Comparison of ENCODE assay signal across 8 cellular contexts in the genomic region with DNA sequence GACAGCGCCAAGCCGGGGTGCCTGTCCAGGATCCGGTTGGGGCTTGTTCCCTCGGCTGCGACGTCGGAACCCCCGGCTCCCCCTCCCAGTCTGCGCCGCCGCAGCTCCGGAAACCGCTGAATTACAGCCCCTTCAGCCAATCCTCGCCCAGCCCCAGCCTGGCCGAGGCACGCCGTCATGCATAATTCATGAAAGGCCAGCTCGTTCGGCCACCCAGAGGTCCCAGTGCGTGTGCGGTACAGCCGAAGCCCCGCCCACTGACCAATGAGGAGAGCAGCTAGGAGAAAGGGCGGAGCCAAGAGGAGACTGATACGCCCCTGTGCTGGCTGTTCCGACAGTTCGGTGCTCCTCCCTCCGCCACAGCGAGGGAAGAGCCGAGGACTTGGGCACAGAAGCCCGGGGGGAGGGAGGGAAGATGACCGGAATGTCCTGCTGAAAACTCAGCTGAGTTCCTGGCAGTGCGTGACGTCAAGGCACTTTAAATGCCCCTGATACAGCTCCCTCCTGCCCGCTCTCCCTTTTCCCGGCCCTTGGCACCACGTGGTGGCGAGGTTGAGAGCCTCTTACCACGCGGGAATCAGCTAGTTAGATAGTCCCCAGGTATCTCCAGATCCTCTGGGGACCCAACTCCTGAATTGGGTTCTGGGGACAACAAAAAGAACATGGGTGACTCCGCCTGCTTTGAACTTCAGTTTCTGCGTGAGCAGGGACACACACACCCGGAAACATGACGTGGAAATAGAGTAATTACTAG. TPM values are rescaled to one million over a fixed set of nuclear protein-coding genes. Genes with fewer than 3 reads are reported as not detected.
DNase-seq lines count a peak whose midpoint lies in the region; ATAC-seq, FAIRE-seq and TF ChIP-seq lines count a peak whose summit lies in the region.

A gene (minus strand): TSS at position 62 of the 754 bp plus-strand sequence. CDS start 39,926 bp downstream, outside the sequence.

- FAIRE-seq in urothelium cell line (lab: Jason Lieb, UNC): peak; percentile 82

- peak; percentile 76 for ATAC-seq in GM18499 (IDR thresholded peaks at IDR 0.05; ENCODE audit: insufficient read depth, unreplicated experiment)
- ATAC-seq in HG02943 (IDR thresholded peaks at IDR 0.05; ENCODE audit: low read depth, unreplicated experiment): peak; percentile 88
- ATAC-seq in psoas muscle: peak; percentile 94 to 97 (median 95)

- TF ChIP-seq CTCF in ascending aorta (IDR thresholded peaks at IDR 0.05): peak in 1 of 3 experiments; percentile 14
- no peak for TF ChIP-seq CTCF in right atrium auricular region (IDR thresholded peaks at IDR 0.05)
- no peak for TF ChIP-seq CTCF in psoas muscle (IDR thresholded peaks at IDR 0.05)

- H3K36me3 Mint-ChIP-seq in T-helper 2 cell treated with Interferon-gamma antibody and Interleukin-4, amounts not matched to agents 5 μg/mL and 100 μg/mL, for 36 hours (ENCODE audit: low read depth): peaks cover 9% of the 10 kb centered on the region

- peaks cover 40% of the 10 kb centered on the region for H3K4me1 Mint-ChIP-seq in T-helper 2 cell treated with Interferon-gamma antibody and Interleukin-4, amounts not matched to agents 5 μg/mL and 100 μg/mL, for 36 hours (ENCODE audit: low read depth)

- no peaks in the 10 kb centered on the region for H3K9me3 Mint-ChIP-seq in T-helper 2 cell treated with Interferon-gamma antibody and Interleukin-4, amounts not matched to agents 5 μg/mL and 100 μg/mL, for 36 hours

- H3K4me3 ChIP-seq in ascending aorta (peak within 1 kb of the TSS; percentile 92 to 98), right atrium auricular region (peak within 1 kb of the TSS; percentile 92 to 97), psoas muscle (peak within 1 kb of the TSS; percentile 92)

- H3K9me3 ChIP-seq in ascending aorta (no peaks in the 10 kb centered on the region), right atrium auricular region (no peaks in the 10 kb centered on the region), psoas muscle (no peaks in the 10 kb centered on the region)

- peaks cover 0 to 21% of the 10 kb centered on the region in 2 donors for H3K4me1 ChIP-seq in ascending aorta
- H3K4me1 ChIP-seq in right atrium auricular region: peaks cover 0 to 44% of the 10 kb centered on the region in 2 donors
- H3K4me1 ChIP-seq in psoas muscle: peaks cover 28% of the 10 kb centered on the region

- H3K27ac ChIP-seq in ascending aorta (peak within 1 kb of the TSS; percentile 100), right atrium auricular region (peak within 1 kb of the TSS; percentile 100), psoas muscle (peak within 1 kb of the TSS; percentile 98)

- no peaks in the 10 kb centered on the region for H3K27me3 Mint-ChIP-seq in T-helper 2 cell treated with Interferon-gamma antibody and Interleukin-4, amounts not matched to agents 5 μg/mL and 100 μg/mL, for 36 hours (ENCODE audit: low read depth)

- peak within 1 kb of the TSS; percentile 100 for H3K27ac Mint-ChIP-seq in T-helper 2 cell treated with Interferon-gamma antibody and Interleukin-4, amounts not matched to agents 5 μg/mL and 100 μg/mL, for 36 hours

- intact Hi-C loops in ascending aorta (cut with DNase I) (loop anchor here (1.0 to 2.0 kb wide), 5 partner anchors 20 to 76 kb away; a partner anchor contains a TSS), psoas muscle (cut with DNase I) (loop anchor here in 1 of 2 donors (2.0 kb wide), 1 partner anchor 18 kb away; no protein-coding TSS in a partner anchor)

- H3K4me3 Mint-ChIP-seq in T-helper 2 cell treated with Interferon-gamma antibody and Interleukin-4, amounts not matched to agents 5 μg/mL and 100 μg/mL, for 36 hours: peak within 1 kb of the TSS; percentile 91

- DNase-seq in NCI-H187 treated with DMSO at 0.1 percent for 48 hours (lab: John Stamatoyannopoulos, UW) (peak; percentile 97), ascending aorta (ENCODE audit: low spot score in 2 of 2) (peak; percentile 100), right atrium auricular region (ENCODE audit: low spot score) (peak; percentile 100), psoas muscle (peak; percentile 100), urothelium cell line (ENCODE audit: low spot score) (peak; percentile 100)
- peak; percentile 100 for DNase-seq in T-helper 2 cell treated with Interferon-gamma antibody and Interleukin-4, amounts not matched to agents 5 μg/mL and 100 μg/mL, for 36 hours (ENCODE audit: low spot score)

- H3K27me3 ChIP-seq in ascending aorta: no peaks in the 10 kb centered on the region
- H3K27me3 ChIP-seq in right atrium auricular region: no peaks in the 10 kb centered on the region
- no peaks in the 10 kb centered on the region for H3K27me3 ChIP-seq in psoas muscle (ENCODE audit: insufficient read depth in 3 of 3, low read length in 2 of 3)

- WGBS in psoas muscle, 3 donors: 0% methylated on average over 40 to 44 of the region's 44 CpGs

- H3K36me3 ChIP-seq in ascending aorta: no peaks in the 10 kb centered on the region
- peaks cover 4% of the 10 kb centered on the region for H3K36me3 ChIP-seq in right atrium auricular region
- H3K36me3 ChIP-seq in psoas muscle (ENCODE audit: insufficient read depth in 1 of 2, low read depth in 1 of 2): no peaks in the 10 kb centered on the region

RNA-seq across cellular contexts. Expression of the gene that starts here (rescaled TPM):
- total RNA-seq in ascending aorta: 181 TPM
- 100 to 1,000 TPM; 105 to 150 TPM for total RNA-seq in right atrium auricular region
- total RNA-seq in psoas muscle: 100 to 1,000 TPM in 3 of 4 donors, 10 to 100 TPM in 1; 67.3 to 279 (median 220) TPM
- 100 to 1,000 TPM in 1 of 3 donors, 10 to 100 TPM in 2; 95.6 to 111 (median 97.8) TPM for polyA plus RNA-seq in psoas muscle

Comparison
In these comparisons a context has a peak if more than half of its experiments do, and no peak if none do; other contexts are left out.
1. Peak in every context shown above with its lines: DNase-seq, ATAC-seq, H3K4me3 ChIP-seq and H3K27ac ChIP-seq.